19 cellular contexts compared by ENCODE assay signal in genomic region chr2:101792208-101792607, GRCh38.
A peak's percentile ranks its signal among the peaks of the same experiment; 100 is the strongest.
DNase-seq lines count a peak whose midpoint lies in the region; ATAC-seq and TF ChIP-seq lines count a peak whose summit lies in the region.
"Had no signal": no experiment of that assay in that cellular context is flagged by ENCODE, and none has a peak within 500 bp of the region (broad histone marks: within the 10 kb centered on the region; RNA-seq: fewer than 3 reads in every experiment).

No MANE protein-coding gene starts in this region.

- H3K27me3 ChIP-seq in CD4-positive, alpha-beta T cell (ENCODE audit: control insufficient read depth, insufficient read depth, low read length): no peaks in the 10 kb centered on the region
- H3K27me3 ChIP-seq in esophagus muscularis mucosa: no peaks in the 10 kb centered on the region
- no peaks in the 10 kb centered on the region for H3K27me3 ChIP-seq in CD4-positive, alpha-beta memory T cell (ENCODE audit: insufficient read depth, low read length)
- H3K27me3 ChIP-seq: BLaER1 treated with 17β-estradiol and CSF1 and Interleukin-3, amounts not matched to agents 10 nM and 100 nM had no signal

- peak overlapping the region; percentile 16 for H3K27ac Mint-ChIP-seq in CD4-positive, alpha-beta T cell
- peak overlapping the region; percentile 58 for H3K27ac Mint-ChIP-seq in stimulated activated memory B cell treated with anti-CD40 and anti-IgM and Interleukin-4, amounts not matched to agents 10 μg/mL and 1 μg/mL and 100 μg/mL, for 72 hours
- no peak overlapping the region for H3K27ac Mint-ChIP-seq in CD4-positive, alpha-beta memory T cell

- peaks cover 38 to 61% (median 58%) of the 10 kb centered on the region in 4 donors for H3K4me1 ChIP-seq in esophagus muscularis mucosa
- peaks cover 28% of the 10 kb centered on the region for H3K4me1 ChIP-seq in CD4-positive, alpha-beta memory T cell (ENCODE audit: insufficient read depth, low read length)

- no peak for TF ChIP-seq POLR2A in esophagus muscularis mucosa (IDR thresholded peaks at IDR 0.05; ENCODE audit: low read depth)

- no peak for TF ChIP-seq CTCF in CD4-positive, alpha-beta T cell (IDR thresholded peaks at IDR 0.05)
- TF ChIP-seq CTCF in esophagus muscularis mucosa (IDR thresholded peaks at IDR 0.05): no peak

- H3K27me3 Mint-ChIP-seq in CD4-positive, alpha-beta T cell: no peaks in the 10 kb centered on the region
- no peaks in the 10 kb centered on the region for H3K27me3 Mint-ChIP-seq in stimulated activated memory B cell treated with anti-CD40 and anti-IgM and Interleukin-4, amounts not matched to agents 10 μg/mL and 1 μg/mL and 100 μg/mL, for 72 hours
- no peaks in the 10 kb centered on the region for H3K27me3 Mint-ChIP-seq in CD4-positive, alpha-beta memory T cell

- intact Hi-C loops in CD4-positive, alpha-beta T cell (cut with DNase I, micrococcal nuclease): loop anchor here in 1 of 2 experiments (5.0 kb wide), 1 partner anchor 35 kb away; no protein-coding TSS in a partner anchor
- intact Hi-C loops in esophagus muscularis mucosa (cut with DNase I): no loop called here
- intact Hi-C loops in CD4-positive, alpha-beta memory T cell (cut with micrococcal nuclease): no loop called here

- H3K4me3 ChIP-seq in esophagus muscularis mucosa: no peak overlapping the region
- no peak overlapping the region for H3K4me3 ChIP-seq in CD4-positive, alpha-beta memory T cell (ENCODE audit: low read length in 2 of 2)
- H3K4me3 ChIP-seq: BLaER1 treated with 17β-estradiol and CSF1 and Interleukin-3, amounts not matched to agents 10 nM and 100 nM; HAP-1 had no signal

- CTCF ChIA-PET in CD4-positive, alpha-beta T cell (lab: Charles Lee): interaction anchor here (1.0 kb wide), 1 partner anchor 20 kb away, joined by 3 read pairs; no protein-coding TSS in a partner anchor
- CTCF ChIA-PET in CD4-positive, alpha-beta memory T cell (lab: Charles Lee; ENCODE audit: partially characterized antibody): interaction anchor here (0.7 to 1.4 kb wide), 5 partner anchors 10 to 40 kb away, joined by 3 read pairs; no protein-coding TSS in a partner anchor

- no peak overlapping the region for H3K4me3 Mint-ChIP-seq in CD4-positive, alpha-beta T cell
- H3K4me3 Mint-ChIP-seq in stimulated activated memory B cell treated with anti-CD40 and anti-IgM and Interleukin-4, amounts not matched to agents 10 μg/mL and 1 μg/mL and 100 μg/mL, for 72 hours: no peak overlapping the region
- H3K4me3 Mint-ChIP-seq in CD4-positive, alpha-beta memory T cell: peak overlapping the region in 1 of 8 donors; percentile 18

- peaks cover 97% of the 10 kb centered on the region for H3K4me1 Mint-ChIP-seq in CD4-positive, alpha-beta T cell (ENCODE audit: low read depth)
- H3K4me1 Mint-ChIP-seq in stimulated activated memory B cell treated with anti-CD40 and anti-IgM and Interleukin-4, amounts not matched to agents 10 μg/mL and 1 μg/mL and 100 μg/mL, for 72 hours: peaks cover 90% of the 10 kb centered on the region
- H3K4me1 Mint-ChIP-seq in CD4-positive, alpha-beta memory T cell: peaks cover 54 to 90% (median 73%) of the 10 kb centered on the region in 4 donors

- no peak for DNase-seq in CD4-positive, alpha-beta T cell
- DNase-seq in MV-4-11 (lab: John Stamatoyannopoulos, UW): peak; percentile 35
- peak; percentile 60 for DNase-seq in esophagus muscularis mucosa (ENCODE audit: extremely low spot score)
- no peak for DNase-seq in CD4-positive, alpha-beta memory T cell
- no peak for DNase-seq in iPS-NIHi11 (ENCODE audit: low spot score)
- DNase-seq in COLO829 (ENCODE audit: low spot score): no peak
- DNase-seq: DMS 273 treated with DMSO at 0.1 percent for 48 hours, GDM1, MM.1S, NCI-H1092 treated with DMSO at 0.1 percent for 48 hours, NCI-H146, NCI-H2029 treated with DMSO at 0.1 percent for 48 hours, NCI-H2171 treated with DMSO at 0.1 percent for 48 hours, NCI-H446 had no signal

- H3K9me3 ChIP-seq in CD4-positive, alpha-beta T cell (ENCODE audit: control insufficient read depth, low read length): no peaks in the 10 kb centered on the region
- H3K9me3 ChIP-seq in esophagus muscularis mucosa: no peaks in the 10 kb centered on the region
- no peaks in the 10 kb centered on the region for H3K9me3 ChIP-seq in CD4-positive, alpha-beta memory T cell (ENCODE audit: control insufficient read depth in 1 of 2, low read length in 2 of 2)
- H3K9me3 ChIP-seq: BLaER1 treated with 17β-estradiol and CSF1 and Interleukin-3, amounts not matched to agents 10 nM and 100 nM; HAP-1 had no signal

- no peak overlapping the region for H3K27ac ChIP-seq in CD4-positive, alpha-beta T cell (ENCODE audit: low read depth, low read length)
- H3K27ac ChIP-seq in esophagus muscularis mucosa (replicated peaks in 1 of 4): no peak overlapping the region
- no peak overlapping the region for H3K27ac ChIP-seq in CD4-positive, alpha-beta memory T cell (ENCODE audit: low read depth, low read length)
- H3K27ac ChIP-seq: BLaER1 treated with 17β-estradiol and CSF1 and Interleukin-3, amounts not matched to agents 10 nM and 100 nM had no signal

- ATAC-seq in CD4-positive, alpha-beta T cell (ENCODE audit: poor library complexity): no peak
- ATAC-seq in stimulated activated memory B cell treated with anti-CD40 and anti-IgM and Interleukin-4, amounts not matched to agents 10 μg/mL and 1 μg/mL and 100 μg/mL, for 72 hours: peak; percentile 62
- no peak for ATAC-seq in GM19463 (IDR thresholded peaks at IDR 0.05; ENCODE audit: unreplicated experiment)
- ATAC-seq: Right ventricle myocardium inferior had no signal

- H3K36me3 ChIP-seq in esophagus muscularis mucosa: no peaks in the 10 kb centered on the region
- no peaks in the 10 kb centered on the region for H3K36me3 ChIP-seq in CD4-positive, alpha-beta memory T cell (ENCODE audit: insufficient read depth, low read length)
- H3K36me3 ChIP-seq: HAP-1 had no signal

- 87% methylated on average over 5 of the region's 5 CpGs for WGBS in esophagus muscularis mucosa

- no peaks in the 10 kb centered on the region for H3K9me3 Mint-ChIP-seq in CD4-positive, alpha-beta T cell
- no peaks in the 10 kb centered on the region for H3K9me3 Mint-ChIP-seq in stimulated activated memory B cell treated with anti-CD40 and anti-IgM and Interleukin-4, amounts not matched to agents 10 μg/mL and 1 μg/mL and 100 μg/mL, for 72 hours
- no peaks in the 10 kb centered on the region for H3K9me3 Mint-ChIP-seq in CD4-positive, alpha-beta memory T cell

- POLR2A ChIA-PET in CD4-positive, alpha-beta T cell (lab: Charles Lee): no interaction called here
- POLR2A ChIA-PET in CD4-positive, alpha-beta memory T cell (lab: Charles Lee; ENCODE audit: partially characterized antibody): interaction anchor here (1.5 kb wide), 1 partner anchor 9 kb away, joined by 5 read pairs; no protein-coding TSS in a partner anchor

- peaks cover 45% of the 10 kb centered on the region for H3K36me3 Mint-ChIP-seq in CD4-positive, alpha-beta T cell (ENCODE audit: low read depth)
- peaks cover 43% of the 10 kb centered on the region for H3K36me3 Mint-ChIP-seq in stimulated activated memory B cell treated with anti-CD40 and anti-IgM and Interleukin-4, amounts not matched to agents 10 μg/mL and 1 μg/mL and 100 μg/mL, for 72 hours
- peaks cover 31 to 35% of the 10 kb centered on the region in 2 donors for H3K36me3 Mint-ChIP-seq in CD4-positive, alpha-beta memory T cell

- TF ChIP-seq EP300 in esophagus muscularis mucosa (IDR thresholded peaks at IDR 0.05): no peak

Comparison
In these comparisons a context has a peak if more than half of its experiments do, and no peak if none do; other contexts are left out.
1. DNase-seq: peak in MV-4-11 (single experiment) and esophagus muscularis mucosa (single experiment); none in CD4-positive, alpha-beta T cell (0 of 10), CD4-positive, alpha-beta memory T cell (0 of 5), iPS-NIHi11 (single experiment) and COLO829 (single experiment).
2. H3K27ac Mint-ChIP-seq: peak in CD4-positive, alpha-beta T cell (single experiment) and stimulated activated memory B cell treated with anti-CD40 and anti-IgM and Interleukin-4, amounts not matched to agents 10 μg/mL and 1 μg/mL and 100 μg/mL, for 72 hours (single experiment); none in CD4-positive, alpha-beta memory T cell (0 of 7).